Comparison of ENCODE assay signal across 8 cellular contexts in genomic region chr16:75379911-75380847, GRCh38. TPM values are rescaled to one million over a fixed set of nuclear protein-coding genes. Genes with fewer than 3 reads are reported as not detected.
A peak's percentile ranks its signal among the peaks of the same experiment; 100 is the strongest.
DNase-seq lines count a peak whose midpoint lies in the region; ATAC-seq and TF ChIP-seq lines count a peak whose summit lies in the region.

No MANE protein-coding gene starts in this region.

- no peak for TF ChIP-seq CTCF in omental fat pad (IDR thresholded peaks at IDR 0.05)

- peaks cover 13% of the 10 kb centered on the region for H3K36me3 Mint-ChIP-seq in central memory CD8-positive, alpha-beta T cell (ENCODE audit: insufficient read depth)

- H3K9me3 Mint-ChIP-seq in central memory CD8-positive, alpha-beta T cell, result no peaks in the 10 kb centered on the region

- H3K27me3 Mint-ChIP-seq in central memory CD8-positive, alpha-beta T cell, result no peaks in the 10 kb centered on the region

- peak; percentile 83 for ATAC-seq in GM19035 (IDR thresholded peaks at IDR 0.05; ENCODE audit: unreplicated experiment)
- ATAC-seq in HG02970 (IDR thresholded peaks at IDR 0.05; ENCODE audit: low FRiP score, unreplicated experiment), result peak; percentile 69
- peak; percentile 91 for ATAC-seq in central memory CD8-positive, alpha-beta T cell (replicated peaks; ENCODE audit: extremely low read depth, poor library complexity, severe bottlenecking)
- ATAC-seq in omental fat pad (ENCODE audit: low FRiP score), result no peak

- peak overlapping the region; percentile 68 for H3K27ac Mint-ChIP-seq in central memory CD8-positive, alpha-beta T cell (ENCODE audit: low read depth)

- H3K4me1 Mint-ChIP-seq in central memory CD8-positive, alpha-beta T cell, result peaks cover 27% of the 10 kb centered on the region

- peak; percentile 50 for DNase-seq in SIG-M5 (lab: John Stamatoyannopoulos, UW)
- no peak for DNase-seq in central memory CD8-positive, alpha-beta T cell (ENCODE audit: low spot score in 2 of 2)
- DNase-seq in stimulated activated CD4-positive, alpha-beta T cell treated with anti-CD3 and anti-CD28 coated beads, TNF-alpha, amount 100 ng/mL, for 24 hours (ENCODE audit: low read depth in 3 of 3), result peak in 2 of 3 experiments; percentile 11 to 38
- DNase-seq in HuH-7.5 (ENCODE audit: low spot score), result no peak
- no peak for DNase-seq in NCI-H146 (lab: John Stamatoyannopoulos, UW)
- no peak for DNase-seq in omental fat pad (ENCODE audit: low spot score)

- H3K4me3 Mint-ChIP-seq in central memory CD8-positive, alpha-beta T cell, result peak overlapping the region; percentile 50

RNA-seq across cellular contexts. Expression of gene CFDP1, which starts 53.1 kb away (rescaled TPM):
- total RNA-seq in omental fat pad, result 10 to 100 TPM; 37.5 to 54.4 (median 49.2) TPM

Comparison
In these comparisons a context has a peak if more than half of its experiments do, and no peak if none do; other contexts are left out.
1. DNase-seq: peak in SIG-M5 (single experiment) and stimulated activated CD4-positive, alpha-beta T cell treated with anti-CD3 and anti-CD28 coated beads, TNF-alpha, amount 100 ng/mL, for 24 hours (2 of 3); none in central memory CD8-positive, alpha-beta T cell (0 of 2), HuH-7.5 (single experiment), NCI-H146 (single experiment) and omental fat pad (single experiment).